ENCODE assay signal across 8 cellular contexts in the genomic region with DNA sequence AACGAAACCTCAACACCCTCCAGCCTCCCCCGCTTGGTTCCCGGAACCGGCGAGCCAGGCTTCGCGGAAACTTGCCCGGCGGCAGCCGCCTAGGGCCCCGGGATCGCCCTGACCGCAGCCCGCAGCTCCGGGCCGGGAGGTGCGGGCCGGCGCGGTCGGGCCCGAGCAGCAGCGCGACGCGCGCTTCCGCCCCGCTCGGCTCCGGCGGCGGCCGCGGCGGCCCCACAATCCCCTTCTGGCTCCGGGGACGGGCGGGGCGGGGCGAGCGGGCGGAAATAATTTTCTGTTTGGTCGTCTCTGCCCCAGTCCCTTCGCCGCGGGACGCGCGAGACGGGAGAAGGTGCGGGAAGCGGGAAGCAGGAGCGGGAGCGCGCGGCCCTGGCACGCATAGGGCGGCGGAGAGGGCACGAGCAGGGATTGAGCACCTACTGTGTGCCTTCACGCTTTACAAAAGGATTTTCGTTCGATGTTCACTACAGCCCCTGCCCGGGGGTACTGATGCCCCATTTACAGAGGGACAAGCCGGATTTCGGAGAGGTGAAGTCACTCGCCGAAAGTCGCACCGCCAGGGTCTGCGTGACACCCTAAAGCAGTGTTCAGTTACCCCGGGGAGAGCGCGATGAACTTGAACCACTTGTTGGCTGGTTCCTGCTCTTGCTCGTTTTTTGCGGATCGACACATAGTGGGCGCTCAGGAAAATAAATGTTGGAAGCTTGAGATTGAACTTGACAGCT. TPM values are rescaled to one million over a fixed set of nuclear protein-coding genes. Genes with fewer than 3 reads are reported as not detected.
DNase-seq lines count a peak whose midpoint lies in the region; ATAC-seq, FAIRE-seq and TF ChIP-seq lines count a peak whose summit lies in the region.

No MANE protein-coding gene starts in this region.

- POLR2A ChIA-PET in activated B cell treated with CpG ODN at 0.5 μM for 24 hours (lab: Charles Lee) = interaction anchor here (0.5 to 7.4 kb wide), 17 partner anchors 26 to 451 kb away, joined by 3 to 73 read pairs (median 3); a partner anchor contains a TSS

- peak overlapping the region; percentile 51 to 84 (median 82) for H3K4me3 ChIP-seq in keratinocyte (ENCODE audit: control insufficient read depth in 2 of 3, extremely low read depth in 1 of 3, insufficient read depth in 2 of 3, low read depth in 1 of 3, low read length in 3 of 3)
- H3K4me3 ChIP-seq in spleen = peak overlapping the region; percentile 57 to 92 (median 81)

- H3K79me2 ChIP-seq in keratinocyte (ENCODE audit: control insufficient read depth, insufficient read depth, low read length) = no peaks in the 10 kb centered on the region

- no peaks in the 10 kb centered on the region for H4K20me1 ChIP-seq in keratinocyte (ENCODE audit: control insufficient read depth, extremely low read depth, insufficient read depth, low read length)

- TF ChIP-seq CTCF in activated B cell treated with CpG ODN at 0.5 μM for 24 hours (IDR thresholded peaks at IDR 0.05) (no peak), keratinocyte (optimal IDR thresholded peaks at IDR 0.05 in 1 of 3, IDR thresholded peaks at IDR 0.05 in 1 of 3, conservative IDR thresholded peaks at IDR 0.05 in 1 of 3; ENCODE audit: extremely low read depth in 1 of 3, insufficient read depth in 2 of 3, low read length in 3 of 3) (no peak), spleen (IDR thresholded peaks at IDR 0.05 in 8 of 11, conservative IDR thresholded peaks at IDR 0.05 in 3 of 11) (peak in 1 of 11 experiments; percentile 22)

- H3K27ac Mint-ChIP-seq in activated B cell treated with CpG ODN at 0.5 μM for 24 hours = peak overlapping the region; percentile 99
- peak overlapping the region; percentile 97 for H3K27ac Mint-ChIP-seq in central memory CD8-positive, alpha-beta T cell (ENCODE audit: low read depth)

- H3K9ac ChIP-seq in keratinocyte (ENCODE audit: control insufficient read depth, extremely low read depth, insufficient read depth, low read length) = peak overlapping the region; percentile 85

- H3K27me3 Mint-ChIP-seq in activated B cell treated with CpG ODN at 0.5 μM for 24 hours = no peaks in the 10 kb centered on the region
- H3K27me3 Mint-ChIP-seq in central memory CD8-positive, alpha-beta T cell = no peaks in the 10 kb centered on the region

- ATAC-seq in HG02678 (IDR thresholded peaks at IDR 0.05; ENCODE audit: unreplicated experiment) = peak; percentile 40
- ATAC-seq in activated B cell treated with CpG ODN at 0.5 μM for 24 hours (ENCODE audit: low read depth) = peak; percentile 28
- ATAC-seq in central memory CD8-positive, alpha-beta T cell (replicated peaks; ENCODE audit: extremely low read depth, poor library complexity, severe bottlenecking) = peak; percentile 44
- no peak for ATAC-seq in GM21447 (IDR thresholded peaks at IDR 0.05; ENCODE audit: unreplicated experiment)

- CTCF ChIA-PET in activated B cell treated with CpG ODN at 0.5 μM for 24 hours (lab: Charles Lee) = no interaction called here

- H3K9me3 ChIP-seq in keratinocyte (ENCODE audit: control insufficient read depth, low read depth, low read length) = no peaks in the 10 kb centered on the region
- H3K9me3 ChIP-seq in spleen = no peaks in the 10 kb centered on the region

- no peaks in the 10 kb centered on the region for H3K9me1 ChIP-seq in keratinocyte (ENCODE audit: control insufficient read depth, extremely low read depth, insufficient read depth, low read length)

- no peak for FAIRE-seq in keratinocyte (lab: Jason Lieb, UNC)

- peaks cover 48% of the 10 kb centered on the region for H3K4me1 Mint-ChIP-seq in activated B cell treated with CpG ODN at 0.5 μM for 24 hours
- peaks cover 50% of the 10 kb centered on the region for H3K4me1 Mint-ChIP-seq in central memory CD8-positive, alpha-beta T cell

- intact Hi-C loops in activated B cell treated with CpG ODN at 0.5 μM for 24 hours (cut with micrococcal nuclease) (loop anchor here (1.0 to 10.0 kb wide), 4 partner anchors 28 to 1162 kb away; a partner anchor contains a TSS), spleen (cut with DNase I; ENCODE audit: low total_unique reads) (no loop called here)

- H3K27me3 ChIP-seq in keratinocyte (ENCODE audit: control insufficient read depth, extremely low read depth, insufficient read depth, low read length) (peaks cover 3% of the 10 kb centered on the region), spleen (replicated peaks in 1 of 7) (peaks cover 0 to 8% (median 0%) of the 10 kb centered on the region in 7 donors)

- H3K4me1 ChIP-seq in keratinocyte (ENCODE audit: control insufficient read depth, extremely low read depth, insufficient read depth, low read length) (peaks cover 38% of the 10 kb centered on the region), spleen (peaks cover 30 to 83% (median 61%) of the 10 kb centered on the region in 6 donors)

- peak overlapping the region; percentile 96 for H3K4me2 ChIP-seq in keratinocyte (ENCODE audit: control insufficient read depth, extremely low read depth, insufficient read depth, low read depth, low read length)

- DNase-seq in GF-D8 (lab: John Stamatoyannopoulos, UW) = peak; percentile 57
- DNase-seq in NCI-H2171 treated with DMSO at 0.1 percent for 48 hours (lab: John Stamatoyannopoulos, UW) = peak; percentile 60
- peak; percentile 77 for DNase-seq in activated B cell treated with CpG ODN at 0.5 μM for 24 hours
- DNase-seq in central memory CD8-positive, alpha-beta T cell (ENCODE audit: low spot score in 2 of 2) = peak; percentile 54 to 59
- DNase-seq in keratinocyte (ENCODE audit: low read depth, low spot score) = no peak
- DNase-seq in spleen = peak; percentile 96

- TF ChIP-seq POLR2A in spleen (IDR thresholded peaks at IDR 0.05) = peak; percentile 12 to 52 (median 47)

- H3K36me3 Mint-ChIP-seq in activated B cell treated with CpG ODN at 0.5 μM for 24 hours (ENCODE audit: low read depth) = peaks cover 17% of the 10 kb centered on the region
- peaks cover 23% of the 10 kb centered on the region for H3K36me3 Mint-ChIP-seq in central memory CD8-positive, alpha-beta T cell (ENCODE audit: insufficient read depth)

- dilution Hi-C loops in keratinocyte (cut with MboI; ENCODE audit: extremely low pct_ligation_motif_present, low sequenced_read_pairs) = no loop called here

- H3K36me3 ChIP-seq in keratinocyte (ENCODE audit: control insufficient read depth in 2 of 2, extremely low read depth in 1 of 2, insufficient read depth in 2 of 2, low read length in 2 of 2) (no peaks in the 10 kb centered on the region), spleen (peaks cover 0 to 3% (median under 1%) of the 10 kb centered on the region in 6 donors)

- peaks cover 3% of the 10 kb centered on the region for H3K9me3 Mint-ChIP-seq in activated B cell treated with CpG ODN at 0.5 μM for 24 hours
- no peaks in the 10 kb centered on the region for H3K9me3 Mint-ChIP-seq in central memory CD8-positive, alpha-beta T cell

- WGBS in spleen, 5 donors = 0 to 1% (median 1%) methylated on average over 42 to 79 of the region's 79 CpGs

- H3K27ac ChIP-seq in keratinocyte (ENCODE audit: control insufficient read depth, insufficient read depth, low read length) (peak overlapping the region; percentile 72), spleen (peak overlapping the region; percentile 96 to 99 (median 97))

- H2AFZ ChIP-seq in keratinocyte (ENCODE audit: control insufficient read depth, low read length) = peak overlapping the region; percentile 70

- H3K4me3 Mint-ChIP-seq in activated B cell treated with CpG ODN at 0.5 μM for 24 hours = peak overlapping the region; percentile 96
- peak overlapping the region; percentile 95 for H3K4me3 Mint-ChIP-seq in central memory CD8-positive, alpha-beta T cell

RNA-seq across cellular contexts. Expression of a gene that starts 2.7 kb away (rescaled TPM):
- total RNA-seq in activated B cell treated with CpG ODN at 0.5 μM for 24 hours = 166 and 192 TPM in 2 replicates
- polyA plus RNA-seq in keratinocyte = 17.4 to 18.1 TPM (median 17.7 TPM) in 3 replicates
- polyA plus RNA-seq in keratinocyte (2011; ENCODE audit: low read depth) = 20.2 TPM
- 7.7 and 11.0 TPM in 2 replicates for polyA plus RNA-seq in keratinocyte (2011; cell fraction: cytosol; rRNA removed)
- 46.1 and 53.2 TPM in 2 replicates for polyA plus RNA-seq in keratinocyte (2011; cell fraction: nucleus; rRNA removed)
- 14.3 and 16.5 TPM in 2 replicates for polyA plus RNA-seq in keratinocyte (2012; ENCODE audit: low replicate concordance)
- 23.1 to 34.2 TPM (median 24.0 TPM) in 3 replicates for polyA minus RNA-seq in keratinocyte
- 28.6 TPM for polyA minus RNA-seq in keratinocyte (2011; cell fraction: cytosol; rRNA and poly(A)+ RNA removed)
- polyA minus RNA-seq in keratinocyte (2011; cell fraction: nucleus; rRNA and poly(A)+ RNA removed) = 25.5 and 29.3 TPM in 2 replicates
- 100 to 1,000 TPM; 112 to 244 (median 183) TPM for total RNA-seq in spleen
- 100 to 1,000 TPM in 1 of 3 donors, 10 to 100 TPM in 2; 27.3 to 124 (median 35.5) TPM for polyA plus RNA-seq in spleen

RNA-seq across cellular contexts. Expression of a gene that starts 27.6 kb away (rescaled TPM):
- total RNA-seq in activated B cell treated with CpG ODN at 0.5 μM for 24 hours (2.8 and 3.0 TPM in 2 replicates), spleen (1 to 10 TPM in 6 of 7 donors, under 1 TPM in 1; 0.51 to 6.4 (median 2.2) TPM)
- polyA plus RNA-seq in keratinocyte (2.1 to 4.4 TPM (median 3.2 TPM) in 3 replicates), spleen (1 to 10 TPM; 1.5 to 3.5 (median 3.1) TPM)
- 2.2 TPM for polyA plus RNA-seq in keratinocyte (2011; ENCODE audit: low read depth)
- 3.9 and 6.1 TPM in 2 replicates for polyA plus RNA-seq in keratinocyte (2011; cell fraction: cytosol; rRNA removed)
- 3.5 and 4.5 TPM in 2 replicates for polyA plus RNA-seq in keratinocyte (2011; cell fraction: nucleus; rRNA removed)
- 6.7 and 8.6 TPM in 2 replicates for polyA plus RNA-seq in keratinocyte (2012; ENCODE audit: low replicate concordance)
- 1.4 to 3.8 TPM (median 2.2 TPM) in 3 replicates for polyA minus RNA-seq in keratinocyte
- polyA minus RNA-seq in keratinocyte (2011; cell fraction: cytosol; rRNA and poly(A)+ RNA removed) = 5.9 TPM
- polyA minus RNA-seq in keratinocyte (2011; cell fraction: nucleus; rRNA and poly(A)+ RNA removed) = 1.9 and 2.6 TPM in 2 replicates

RNA-seq across cellular contexts. Expression of a gene that starts 27.8 kb away (rescaled TPM):
- 11.2 and 12.1 TPM in 2 replicates for total RNA-seq in activated B cell treated with CpG ODN at 0.5 μM for 24 hours
- 10.4 to 25.6 TPM (median 17.1 TPM) in 3 replicates for polyA plus RNA-seq in keratinocyte
- polyA plus RNA-seq in keratinocyte (2011; ENCODE audit: low read depth) = 2.1 TPM
- polyA plus RNA-seq in keratinocyte (2011; cell fraction: cytosol; rRNA removed) = 11.2 and 20.0 TPM in 2 replicates
- 4.3 and 4.5 TPM in 2 replicates for polyA plus RNA-seq in keratinocyte (2011; cell fraction: nucleus; rRNA removed)
- 15.6 and 35.2 TPM in 2 replicates for polyA plus RNA-seq in keratinocyte (2012; ENCODE audit: low replicate concordance)
- polyA minus RNA-seq in keratinocyte = 4.9 to 16.3 TPM (median 5.5 TPM) in 3 replicates
- polyA minus RNA-seq in keratinocyte (2011; cell fraction: cytosol; rRNA and poly(A)+ RNA removed) = 12.9 TPM
- polyA minus RNA-seq in keratinocyte (2011; cell fraction: nucleus; rRNA and poly(A)+ RNA removed) = 1.7 and 2.9 TPM in 2 replicates
- total RNA-seq in spleen = 10 to 100 TPM in 4 of 7 donors, 1 to 10 TPM in 3; 4.9 to 22.2 (median 11.5) TPM
- polyA plus RNA-seq in spleen = 10 to 100 TPM; 11.2 to 27.5 (median 24.0) TPM

RNA-seq across cellular contexts. Expression of a gene that starts 45.8 kb away (rescaled TPM):
- total RNA-seq in activated B cell treated with CpG ODN at 0.5 μM for 24 hours (not detected in 2 replicates), spleen (10 to 100 TPM; 13.1 to 57.6 (median 25.7) TPM)
- polyA plus RNA-seq in keratinocyte (3.3 to 6.9 TPM (median 4.1 TPM) in 3 replicates), spleen (10 to 100 TPM; 13.7 to 28.5 (median 25.7) TPM)
- polyA plus RNA-seq in keratinocyte (2011; ENCODE audit: low read depth) = 14.1 TPM
- 6.6 and 11.6 TPM in 2 replicates for polyA plus RNA-seq in keratinocyte (2011; cell fraction: cytosol; rRNA removed)
- polyA plus RNA-seq in keratinocyte (2011; cell fraction: nucleus; rRNA removed) = 10.1 and 12.5 TPM in 2 replicates
- polyA plus RNA-seq in keratinocyte (2012; ENCODE audit: low replicate concordance) = 14.9 and 19.0 TPM in 2 replicates
- polyA minus RNA-seq in keratinocyte = 3.1 to 24.6 TPM (median 5.8 TPM) in 3 replicates
- polyA minus RNA-seq in keratinocyte (2011; cell fraction: cytosol; rRNA and poly(A)+ RNA removed) = 15.5 TPM
- 3.2 and 6.3 TPM in 2 replicates for polyA minus RNA-seq in keratinocyte (2011; cell fraction: nucleus; rRNA and poly(A)+ RNA removed)

RNA-seq across cellular contexts. Expression of a gene that starts 50.2 kb away (rescaled TPM):
- total RNA-seq in activated B cell treated with CpG ODN at 0.5 μM for 24 hours = 234 and 250 TPM in 2 replicates
- 294 to 346 TPM (median 316 TPM) in 3 replicates for polyA plus RNA-seq in keratinocyte
- 56.5 TPM for polyA plus RNA-seq in keratinocyte (2011; ENCODE audit: low read depth)
- polyA plus RNA-seq in keratinocyte (2011; cell fraction: cytosol; rRNA removed) = 303 and 332 TPM in 2 replicates
- 227 and 268 TPM in 2 replicates for polyA plus RNA-seq in keratinocyte (2011; cell fraction: nucleus; rRNA removed)
- 178 and 256 TPM in 2 replicates for polyA plus RNA-seq in keratinocyte (2012; ENCODE audit: low replicate concordance)
- 224 to 376 TPM (median 273 TPM) in 3 replicates for polyA minus RNA-seq in keratinocyte
- polyA minus RNA-seq in keratinocyte (2011; cell fraction: cytosol; rRNA and poly(A)+ RNA removed) = 175 TPM
- 65.1 and 65.2 TPM in 2 replicates for polyA minus RNA-seq in keratinocyte (2011; cell fraction: nucleus; rRNA and poly(A)+ RNA removed)
- total RNA-seq in spleen = 100 to 1,000 TPM; 119 to 182 (median 162) TPM
- polyA plus RNA-seq in spleen = 100 to 1,000 TPM; 199 to 235 (median 214) TPM
